ENCODE assay signal across 34 cellular contexts in the genomic region with DNA sequence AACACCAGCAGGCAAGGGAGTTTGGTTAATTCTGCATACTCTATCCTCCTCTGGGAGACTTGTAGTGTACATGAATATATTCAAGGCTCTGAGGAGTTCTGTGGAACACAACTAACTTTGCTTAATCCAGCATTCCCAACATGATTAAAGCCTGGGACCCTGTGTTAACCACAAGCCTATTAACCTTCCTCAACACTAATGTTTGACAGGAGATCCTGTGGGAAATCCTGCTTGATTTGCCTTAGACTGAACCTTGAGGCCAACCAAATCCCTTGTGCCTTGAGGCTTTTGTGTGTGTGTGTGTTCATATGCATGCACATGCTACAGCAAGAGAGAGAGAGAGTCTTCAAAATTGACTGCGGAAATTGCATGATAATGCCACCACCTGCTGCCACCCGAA.
"Had no signal": no experiment of that assay in that cellular context is flagged by ENCODE, and none has a peak within 500 bp of the region (broad histone marks: within the 10 kb centered on the region; RNA-seq: fewer than 3 reads in every experiment).

No MANE protein-coding gene starts in this region.

- H3K9ac ChIP-seq: KMS-11 had no signal

- H3K4me3 ChIP-seq: MG63 had no signal

- H3K27ac ChIP-seq: KMS-11 had no signal

- DNase-seq: Karpas-422, Kasumi-1, MG63, MM.1S, MV-4-11, NCI-H1048, NCI-H1092, NCI-H1092 treated with DMSO at 0.1 percent for 48 hours, NCI-H1105, NCI-H1105 treated with DMSO at 0.1 percent for 48 hours, NCI-H1417, NCI-H1417 treated with DMSO at 0.1 percent for 48 hours, NCI-H1436, NCI-H1436 treated with DMSO at 0.1 percent for 48 hours, NCI-H146, NCI-H1694, NCI-H1694 treated with DMSO at 0.1 percent for 48 hours, NCI-H187, NCI-H187 treated with DMSO at 0.1 percent for 48 hours, NCI-H1930, NCI-H2029, NCI-H2029 treated with DMSO at 0.1 percent for 48 hours, NCI-H2081, NCI-H2081 treated with DMSO at 0.1 percent for 48 hours, NCI-H2107, NCI-H2171, NCI-H2171 treated with DMSO at 0.1 percent for 48 hours, NCI-H2227 treated with DMSO at 0.1 percent for 48 hours, NCI-H226, NCI-H345, NCI-H446, NCI-H446 treated with DMSO at 0.1 percent for 48 hours, NCI-H510A had no signal

- H3K36me3 ChIP-seq: MG63 had no signal
